Comparison of ENCODE assay signal across 8 cellular contexts in genomic region chr12:68611094-68611818, GRCh38. TPM values are rescaled to one million over a fixed set of nuclear protein-coding genes. Genes with fewer than 3 reads are reported as not detected.
A peak's percentile ranks its signal among the peaks of the same experiment; 100 is the strongest.
DNase-seq lines count a peak whose midpoint lies in the region; TF ChIP-seq lines count a peak whose summit lies in the region.

No MANE protein-coding gene starts in this region.

- H3K27ac ChIP-seq in caudate nucleus (ENCODE audit: low read depth, low read length): peak overlapping the region; percentile 86

- no peaks in the 10 kb centered on the region for H3K9me3 ChIP-seq in MG63
- H3K9me3 ChIP-seq in skeletal muscle satellite cell (replicated peaks; ENCODE audit: low read length): no peaks in the 10 kb centered on the region

- peak overlapping the region; percentile 92 to 98 (median 96) for H3K4me3 Mint-ChIP-seq in immature natural killer cell

- peak overlapping the region; percentile 98 for H3K9ac ChIP-seq in skeletal muscle satellite cell (ENCODE audit: low read depth, low read length)

- H3K4me1 ChIP-seq in skeletal muscle satellite cell (ENCODE audit: control insufficient read depth, insufficient read depth, low read length): peaks cover 35% of the 10 kb centered on the region

- H3K36me3 ChIP-seq in H7 (replicated peaks; ENCODE audit: control insufficient read depth, insufficient read depth, low read length): no peaks in the 10 kb centered on the region
- H3K36me3 ChIP-seq in MG63: peaks cover 18% of the 10 kb centered on the region
- peaks cover 9% of the 10 kb centered on the region for H3K36me3 ChIP-seq in skeletal muscle satellite cell (ENCODE audit: insufficient read depth, low read length)

- peak; percentile 42 for DNase-seq in GM04504 (ENCODE audit: low read depth)
- DNase-seq in H7: peak; percentile 86
- peak; percentile 68 for DNase-seq in MG63
- peak in 54 of 61 donors; percentile 1 to 69 (median 34) for DNase-seq in caudate nucleus (lab: John Stamatoyannopoulos, UW)
- DNase-seq in immature natural killer cell: peak in 1 of 3 donors; percentile 62
- DNase-seq in KG1 (lab: John Stamatoyannopoulos, UW): no peak

- no peaks in the 10 kb centered on the region for H3K27me3 ChIP-seq in H7 (ENCODE audit: control insufficient read depth, insufficient read depth, low read length)
- H3K27me3 ChIP-seq in MG63: no peaks in the 10 kb centered on the region
- H3K27me3 ChIP-seq in skeletal muscle satellite cell (ENCODE audit: control insufficient read depth, insufficient read depth, low read length): no peaks in the 10 kb centered on the region

- peak overlapping the region; percentile 92 to 97 (median 95) for H3K27ac Mint-ChIP-seq in immature natural killer cell

- H3K9me3 Mint-ChIP-seq in immature natural killer cell: no peaks in the 10 kb centered on the region

- no peak for TF ChIP-seq CTCF in WI38 (IDR thresholded peaks at IDR 0.05; ENCODE audit: low read depth, low read length)

- H3K4me3 ChIP-seq in H7 (ENCODE audit: insufficient read depth, low read depth, low read length): peak overlapping the region; percentile 65
- H3K4me3 ChIP-seq in MG63: peak overlapping the region; percentile 93
- peak overlapping the region; percentile 95 for H3K4me3 ChIP-seq in WI38 (ENCODE audit: low read depth, low read length)
- peak overlapping the region; percentile 99 for H3K4me3 ChIP-seq in skeletal muscle satellite cell (ENCODE audit: low read length)

- peak overlapping the region; percentile 86 for H3K4me2 ChIP-seq in skeletal muscle satellite cell (ENCODE audit: low read length)

- H3K36me3 Mint-ChIP-seq in immature natural killer cell: peaks cover 20 to 24% (median 21%) of the 10 kb centered on the region in 3 donors

- peaks cover 12 to 30% (median 16%) of the 10 kb centered on the region in 3 donors for H3K27me3 Mint-ChIP-seq in immature natural killer cell (ENCODE audit: low read depth in 3 of 3)

- peaks cover 51 to 57% of the 10 kb centered on the region in 2 donors for H3K4me1 Mint-ChIP-seq in immature natural killer cell

RNA-seq across cellular contexts. Expression of gene RAP1B, which starts 0.6 kb away (rescaled TPM):
- total RNA-seq in H7 (2014; rRNA removed; shearing (Covaris generic)): 89.3 and 103 TPM in 2 replicates
- 94.7 and 294 TPM in 2 replicates for total RNA-seq in MG63 (2014; rRNA removed; shearing (Covaris generic); ENCODE audit: low replicate concordance)
- polyA plus RNA-seq in immature natural killer cell: 1,000 to 10,000 TPM; 1,248 to 1,847 (median 1,256) TPM
- total RNA-seq in skeletal muscle satellite cell (2012; rRNA removed): 148 and 162 TPM in 2 replicates
